In the genomic region with DNA sequence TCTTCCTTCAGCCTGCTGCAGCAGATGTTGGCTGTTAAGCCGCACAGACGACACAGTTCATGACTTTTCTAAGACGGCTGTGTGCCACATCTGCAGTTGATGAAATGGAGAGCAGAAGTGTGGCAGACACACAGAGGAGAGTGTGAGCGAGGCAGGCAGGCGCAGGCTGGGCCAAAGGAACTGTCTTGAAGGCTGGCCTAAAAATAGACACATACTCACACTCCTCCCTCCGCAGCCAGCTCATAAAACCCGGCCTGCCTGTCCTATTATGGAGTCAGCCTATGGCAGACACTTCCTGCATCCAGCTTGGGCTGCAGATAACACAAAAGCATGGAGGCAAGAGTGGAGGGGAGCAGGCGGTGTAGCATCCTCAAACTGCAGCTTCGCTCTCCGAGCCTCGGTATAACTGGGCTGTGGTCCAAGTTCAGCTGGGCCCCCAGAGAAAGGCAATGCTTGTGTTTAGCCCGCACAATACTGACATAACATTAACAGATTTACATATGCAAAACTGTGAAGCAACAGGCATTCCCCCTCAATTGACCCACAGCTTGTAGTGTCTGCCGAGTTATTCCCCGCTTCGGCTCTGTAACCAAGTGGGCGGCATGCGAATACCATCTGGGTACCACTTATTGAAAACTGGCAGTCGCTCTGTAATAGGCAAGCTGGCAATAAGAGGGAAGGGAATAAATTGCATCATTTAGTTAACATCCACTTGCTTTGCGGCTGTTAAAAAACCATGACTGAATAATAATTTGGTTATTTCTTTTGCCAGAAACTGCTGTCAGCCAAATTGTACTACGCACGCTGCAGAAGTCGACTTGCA, we compare ENCODE assay signal across 9 cellular contexts. TPM values are rescaled to one million over a fixed set of nuclear protein-coding genes. Genes with fewer than 3 reads are reported as not detected.
DNase-seq lines count a peak whose midpoint lies in the region; ATAC-seq and TF ChIP-seq lines count a peak whose summit lies in the region.
"Had no signal": no experiment of that assay in that cellular context is flagged by ENCODE, and none has a peak within 500 bp of the region (broad histone marks: within the 10 kb centered on the region; RNA-seq: fewer than 3 reads in every experiment).

No MANE protein-coding gene starts in this region.

- peaks cover 3% of the 10 kb centered on the region for H3K27me3 Mint-ChIP-seq in activated naive CD4-positive, alpha-beta T cell treated with anti-CD3 and anti-CD28 coated beads for 36 hours (ENCODE audit: low read depth)
- no peaks in the 10 kb centered on the region for H3K27me3 Mint-ChIP-seq in T-cell
- H3K27me3 Mint-ChIP-seq: activated naive CD8-positive, alpha-beta T cell had no signal

- DNase-seq in activated naive CD4-positive, alpha-beta T cell treated with anti-CD3 and anti-CD28 coated beads for 36 hours = peak; percentile 42
- DNase-seq in activated naive CD4-positive, alpha-beta T cell treated with anti-CD3 and anti-CD28 coated beads, Interleukin-2, amount 50 U/mL, for 16 hours = no peak
- DNase-seq in T-cell (peak in 4 of 34 experiments; percentile 0 to 32 (median 4)), fibroblast of the aortic adventitia (ENCODE audit: low read depth) (peak; percentile 96), occipital lobe (lab: John Stamatoyannopoulos, UW) (peak; percentile 71)

- peak; percentile 56 for ATAC-seq in HG03460 (IDR thresholded peaks at IDR 0.05; ENCODE audit: unreplicated experiment)
- peak in 3 of 4 experiments; percentile 33 to 49 (median 40) for ATAC-seq in T-cell (replicated peaks in 1 of 4)
- ATAC-seq in GM21717 (IDR thresholded peaks at IDR 0.05; ENCODE audit: unreplicated experiment) = no peak
- ATAC-seq in HG03442 (IDR thresholded peaks at IDR 0.05; ENCODE audit: unreplicated experiment) = no peak

- peaks cover 19% of the 10 kb centered on the region for H3K4me1 Mint-ChIP-seq in activated naive CD4-positive, alpha-beta T cell treated with anti-CD3 and anti-CD28 coated beads for 36 hours (ENCODE audit: low read depth)
- peaks cover 5 to 8% (median 6%) of the 10 kb centered on the region in 3 donors for H3K4me1 Mint-ChIP-seq in T-cell

- intact Hi-C loops in activated naive CD4-positive, alpha-beta T cell treated with anti-CD3 and anti-CD28 coated beads for 36 hours (cut with micrococcal nuclease) = loop anchor here (2.0 kb wide), 1 partner anchor 34 kb away; no protein-coding TSS in a partner anchor

- CTCF ChIA-PET in activated naive CD4-positive, alpha-beta T cell treated with anti-CD3 and anti-CD28 coated beads for 36 hours (lab: Charles Lee) = no interaction called here
- CTCF ChIA-PET in T-cell (lab: Charles Lee) = no interaction called here

- H3K4me3 Mint-ChIP-seq in activated naive CD4-positive, alpha-beta T cell treated with anti-CD3 and anti-CD28 coated beads for 36 hours = no peak overlapping the region
- peak overlapping the region in 1 of 3 donors; percentile 16 for H3K4me3 Mint-ChIP-seq in T-cell
- H3K4me3 Mint-ChIP-seq: activated naive CD8-positive, alpha-beta T cell had no signal

- peak overlapping the region; percentile 45 for H3K4me3 ChIP-seq in fibroblast of the aortic adventitia (ENCODE audit: low read depth, low read length)

- no peak for TF ChIP-seq CTCF in fibroblast of the aortic adventitia (IDR thresholded peaks at IDR 0.05; ENCODE audit: insufficient read depth, low read length)

- H3K36me3 Mint-ChIP-seq in activated naive CD4-positive, alpha-beta T cell treated with anti-CD3 and anti-CD28 coated beads for 36 hours (ENCODE audit: low read depth) = peaks cover 3% of the 10 kb centered on the region
- H3K36me3 Mint-ChIP-seq in T-cell = peaks cover 21% of the 10 kb centered on the region

- H3K27ac Mint-ChIP-seq in activated naive CD4-positive, alpha-beta T cell treated with anti-CD3 and anti-CD28 coated beads for 36 hours = no peak overlapping the region
- peak overlapping the region in 1 of 2 donors; percentile 6 for H3K27ac Mint-ChIP-seq in T-cell
- H3K27ac Mint-ChIP-seq: activated naive CD8-positive, alpha-beta T cell had no signal

- POLR2A ChIA-PET in T-cell (lab: Charles Lee) = interaction anchor here in 1 of 2 donors (0.6 kb wide), 1 partner anchor 32 kb away, joined by 3 read pairs; no protein-coding TSS in a partner anchor

- H3K9me3 Mint-ChIP-seq in activated naive CD4-positive, alpha-beta T cell treated with anti-CD3 and anti-CD28 coated beads for 36 hours = no peaks in the 10 kb centered on the region
- no peaks in the 10 kb centered on the region for H3K9me3 Mint-ChIP-seq in T-cell

RNA-seq across cellular contexts. Expression of a gene that starts 40.8 kb away (rescaled TPM):
- total RNA-seq in activated naive CD4-positive, alpha-beta T cell treated with anti-CD3 and anti-CD28 coated beads for 36 hours = 10 to 100 TPM; 95.2 to 97.4 TPM
- 100 to 1,000 TPM; 258 to 586 (median 290) TPM for total RNA-seq in T-cell
- total RNA-seq in fibroblast of the aortic adventitia (ENCODE audit: low replicate concordance) = 43.3 and 115 TPM in 2 replicates
- total RNA-seq in occipital lobe = 168 TPM

Comparison
In these comparisons a context has a peak if more than half of its experiments do, and no peak if none do; other contexts are left out.
1. ATAC-seq: peak in HG03460 (single experiment) and T-cell (3 of 4); none in GM21717 (single experiment) and HG03442 (single experiment).